17 cellular contexts compared by ENCODE assay signal in genomic region chr11:122167100-122167499, GRCh38. TPM values are rescaled to one million over a fixed set of nuclear protein-coding genes. Genes with fewer than 3 reads are reported as not detected.
DNase-seq lines count a peak whose midpoint lies in the region; ATAC-seq and TF ChIP-seq lines count a peak whose summit lies in the region.
"Had no signal": no experiment of that assay in that cellular context is flagged by ENCODE, and none has a peak within 500 bp of the region (broad histone marks: within the 10 kb centered on the region; RNA-seq: fewer than 3 reads in every experiment).

No MANE protein-coding gene starts in this region.

- no peak overlapping the region for H2AFZ ChIP-seq in fibroblast of lung (ENCODE audit: low read length)

- no peaks in the 10 kb centered on the region for H3K27me3 ChIP-seq in RWPE2 (ENCODE audit: insufficient read depth, poor library complexity, severe bottlenecking)
- no peaks in the 10 kb centered on the region for H3K27me3 ChIP-seq in fibroblast of lung (ENCODE audit: control insufficient read depth, insufficient read depth, low read length)
- H3K27me3 ChIP-seq: BLaER1 had no signal

- TF ChIP-seq CTCF in RWPE2 (IDR thresholded peaks at IDR 0.05; ENCODE audit: poor library complexity, severe bottlenecking) (no peak), fibroblast of lung (conservative IDR thresholded peaks at IDR 0.05 in 1 of 2, IDR thresholded peaks at IDR 0.05 in 1 of 2; ENCODE audit: low read depth in 1 of 2, low read length in 2 of 2) (no peak), osteocyte (IDR thresholded peaks at IDR 0.05) (no peak)

- H3K4me1 ChIP-seq in RWPE2 (ENCODE audit: insufficient read depth, poor library complexity, severe bottlenecking) (peaks cover 84% of the 10 kb centered on the region), fibroblast of lung (ENCODE audit: control insufficient read depth, extremely low read depth, insufficient read depth, low read length) (peaks cover 53% of the 10 kb centered on the region)
- H3K4me1 ChIP-seq: BLaER1, psoas muscle had no signal

- H3K36me3 ChIP-seq in RWPE2 (ENCODE audit: low read depth), result peaks cover 86% of the 10 kb centered on the region
- peaks cover 6% of the 10 kb centered on the region for H3K36me3 ChIP-seq in fibroblast of lung (ENCODE audit: control insufficient read depth, insufficient read depth, low read length)
- H3K36me3 ChIP-seq: BLaER1 had no signal

- H3K9me3 ChIP-seq in RWPE2 (ENCODE audit: severe bottlenecking), result no peaks in the 10 kb centered on the region
- H3K9me3 ChIP-seq in fibroblast of lung (ENCODE audit: control insufficient read depth, insufficient read depth, low read depth, low read length), result no peaks in the 10 kb centered on the region
- H3K9me3 ChIP-seq: BLaER1, mucosa of descending colon, psoas muscle had no signal

- no peaks in the 10 kb centered on the region for H3K9me3 Mint-ChIP-seq in osteocyte (ENCODE audit: unreplicated experiment)
- H3K9me3 Mint-ChIP-seq: activated T-cell treated with anti-CD3 and anti-CD28 coated beads, Interleukin-2, amount 50 U/mL, for 24 hours; stimulated activated naive B cell treated with anti-CD40 and anti-IgM and Interleukin-4, amounts not matched to agents 10 μg/mL and 1 μg/mL and 100 μg/mL, for 72 hours had no signal

- peak overlapping the region; percentile 67 for H3K27ac Mint-ChIP-seq in osteocyte (ENCODE audit: unreplicated experiment)
- H3K27ac Mint-ChIP-seq: activated T-cell treated with anti-CD3 and anti-CD28 coated beads, Interleukin-2, amount 50 U/mL, for 24 hours; stimulated activated naive B cell treated with anti-CD40 and anti-IgM and Interleukin-4, amounts not matched to agents 10 μg/mL and 1 μg/mL and 100 μg/mL, for 72 hours had no signal

- no peaks in the 10 kb centered on the region for H3K27me3 Mint-ChIP-seq in osteocyte (ENCODE audit: unreplicated experiment)

- peak; percentile 91 for DNase-seq in EH (ENCODE audit: low read depth)
- DNase-seq in RWPE2 (ENCODE audit: low spot score), result no peak
- DNase-seq in fibroblast of lung (ENCODE audit: low read depth in 2 of 2), result peak; percentile 86 to 97
- no peak for DNase-seq in osteocyte (ENCODE audit: extremely low spot score, unreplicated experiment)
- DNase-seq in DMS 273 treated with DMSO at 0.1 percent for 48 hours (lab: John Stamatoyannopoulos, UW), result no peak
- DNase-seq in DMS153 (lab: John Stamatoyannopoulos, UW), result no peak
- no peak for DNase-seq in activated CD4-positive, alpha-beta T cell treated with anti-CD3 and anti-CD28 coated beads for 4 hours
- DNase-seq: activated T-cell treated with anti-CD3 and anti-CD28 coated beads, Interleukin-2, amount 50 U/mL, for 24 hours; anterior cingulate cortex; effector memory CD4-positive, alpha-beta T cell; mucosa of descending colon; psoas muscle; stimulated activated CD4-positive, alpha-beta T cell treated with anti-CD3 and anti-CD28 coated beads, Interleukin-2, amount 100 ng/mL, for 48 hours; stimulated activated naive B cell treated with anti-CD40 and anti-IgM and Interleukin-4, amounts not matched to agents 10 μg/mL and 1 μg/mL and 100 μg/mL, for 72 hours had no signal

- H3K36me3 Mint-ChIP-seq in osteocyte (ENCODE audit: unreplicated experiment), result peaks cover 2% of the 10 kb centered on the region
- H3K36me3 Mint-ChIP-seq: stimulated activated naive B cell treated with anti-CD40 and anti-IgM and Interleukin-4, amounts not matched to agents 10 μg/mL and 1 μg/mL and 100 μg/mL, for 72 hours had no signal

- ATAC-seq in RWPE2 (ENCODE audit: low read depth) (peak; percentile 73), GM19452 (IDR thresholded peaks at IDR 0.05; ENCODE audit: unreplicated experiment) (no peak)
- ATAC-seq: mucosa of descending colon; stimulated activated naive B cell treated with anti-CD40 and anti-IgM and Interleukin-4, amounts not matched to agents 10 μg/mL and 1 μg/mL and 100 μg/mL, for 72 hours had no signal

- no peak overlapping the region for H3K4me3 ChIP-seq in RWPE2 (ENCODE audit: severe bottlenecking)
- H3K4me3 ChIP-seq in fibroblast of lung (replicated peaks in 1 of 4; ENCODE audit: control extremely low read depth in 1 of 4, insufficient read depth in 1 of 4, low read depth in 3 of 4, low read length in 4 of 4), result no peak overlapping the region
- H3K4me3 ChIP-seq: BLaER1, mucosa of descending colon, psoas muscle had no signal

- no peak overlapping the region for H3K4me3 Mint-ChIP-seq in osteocyte (ENCODE audit: unreplicated experiment)
- H3K4me3 Mint-ChIP-seq: activated T-cell treated with anti-CD3 and anti-CD28 coated beads, Interleukin-2, amount 50 U/mL, for 24 hours; stimulated activated naive B cell treated with anti-CD40 and anti-IgM and Interleukin-4, amounts not matched to agents 10 μg/mL and 1 μg/mL and 100 μg/mL, for 72 hours had no signal

- H3K79me2 ChIP-seq in fibroblast of lung (ENCODE audit: control insufficient read depth, insufficient read depth, low read length), result peaks cover 97% of the 10 kb centered on the region

- no peak overlapping the region for H3K9ac ChIP-seq in fibroblast of lung (ENCODE audit: insufficient read depth, low read length)
- H3K9ac ChIP-seq: BLaER1 had no signal

- H3K4me2 ChIP-seq in fibroblast of lung (ENCODE audit: extremely low read depth, insufficient read depth, low read length), result no peak overlapping the region
- H3K4me2 ChIP-seq: BLaER1 had no signal

- no peaks in the 10 kb centered on the region for H4K20me1 ChIP-seq in fibroblast of lung (ENCODE audit: control insufficient read depth, extremely low read depth, insufficient read depth, low read length)
- H4K20me1 ChIP-seq: BLaER1 had no signal

- peaks cover 64% of the 10 kb centered on the region for H3K4me1 Mint-ChIP-seq in osteocyte (ENCODE audit: unreplicated experiment)
- H3K4me1 Mint-ChIP-seq: stimulated activated naive B cell treated with anti-CD40 and anti-IgM and Interleukin-4, amounts not matched to agents 10 μg/mL and 1 μg/mL and 100 μg/mL, for 72 hours had no signal

- H3K27ac ChIP-seq in RWPE2 (ENCODE audit: poor library complexity, severe bottlenecking) (peak overlapping the region; percentile 99), fibroblast of lung (ENCODE audit: insufficient read depth, low read length) (peak overlapping the region; percentile 66)
- H3K27ac ChIP-seq: BLaER1, psoas muscle had no signal

RNA-seq across cellular contexts. Expression of gene BLID, which starts 51.1 kb away (rescaled TPM):
- total RNA-seq in fibroblast of lung (3.6 and 7.9 TPM in 2 replicates), osteocyte (1.0 and 1.4 TPM in 2 replicates)
- polyA plus RNA-seq in fibroblast of lung, result 0.09 and 0.32 TPM in 2 replicates
- 0.16 TPM in 1 of 2 replicates, not detected in the other for polyA plus RNA-seq in fibroblast of lung (2012)
- not detected in 2 replicates for polyA minus RNA-seq in fibroblast of lung (ENCODE audit: low replicate concordance)
- total RNA-seq: H1 had no signal
- polyA plus RNA-seq: H1 had no signal

Comparison
In these comparisons a context has a peak if more than half of its experiments do, and no peak if none do; other contexts are left out.
1. DNase-seq: peak in EH (single experiment) and fibroblast of lung (2 of 2); none in RWPE2 (single experiment), osteocyte (single experiment), DMS 273 treated with DMSO at 0.1 percent for 48 hours (single experiment), DMS153 (single experiment) and activated CD4-positive, alpha-beta T cell treated with anti-CD3 and anti-CD28 coated beads for 4 hours (0 of 2).